In genomic region chr4:168636040-168636439, GRCh38 we compare ENCODE assay signal across 15 cellular contexts.
DNase-seq lines count a peak whose midpoint lies in the region; ATAC-seq and TF ChIP-seq lines count a peak whose summit lies in the region.
"Had no signal": no experiment of that assay in that cellular context is flagged by ENCODE, and none has a peak within 500 bp of the region (broad histone marks: within the 10 kb centered on the region; RNA-seq: fewer than 3 reads in every experiment).

No MANE protein-coding gene starts in this region.

- TF ChIP-seq CTCF in AG04450 (IDR thresholded peaks at IDR 0.05; ENCODE audit: low read depth, low read length) (no peak), WTC11 (IDR thresholded peaks at IDR 0.05) (no peak), BE2C (IDR thresholded peaks at IDR 0.05; ENCODE audit: low read depth, low read length) (no peak)

- H3K4me1 ChIP-seq in mesodermal cell (ENCODE audit: control insufficient read depth, insufficient read depth, low read length, poor library complexity, severe bottlenecking) (peaks cover 46% of the 10 kb centered on the region), BE2C (0 out of 2 replicates have a peak, but pooled peaks cover under 1% of the 10 kb centered on the region)

- H3K36me3 Mint-ChIP-seq in WTC11, result no peaks in the 10 kb centered on the region

- H3K36me3 ChIP-seq in mesodermal cell (ENCODE audit: control insufficient read depth, insufficient read depth, low read length), result peaks cover 6% of the 10 kb centered on the region
- no peaks in the 10 kb centered on the region for H3K36me3 ChIP-seq in BE2C
- H3K36me3 ChIP-seq: WERI-Rb-1 had no signal

- H3K27me3 ChIP-seq in AG04450 (ENCODE audit: control insufficient read depth, insufficient read depth, low read length), result no peaks in the 10 kb centered on the region
- H3K27me3 ChIP-seq in BE2C, result no peaks in the 10 kb centered on the region

- peak overlapping the region; percentile 32 for H3K27ac ChIP-seq in AG04450 (ENCODE audit: low read depth, low read length)
- H3K27ac ChIP-seq in mesodermal cell (ENCODE audit: low read depth, low read length, severe bottlenecking), result peak overlapping the region; percentile 95
- H3K27ac ChIP-seq in skin epidermis, result peak overlapping the region in 12 of 21 experiments; percentile 44 to 95 (median 77)
- H3K27ac ChIP-seq: WERI-Rb-1 had no signal

- CTCF ChIA-PET in AG04450 (lab: Charles Lee) (interaction anchor here (0.6 to 2.1 kb wide), 4 partner anchors 12 to 287 kb away, joined by 3 to 13 read pairs (median 5); no protein-coding TSS in a partner anchor), WTC11 (lab: Charles Lee) (no interaction called here)

- 87 to 100% methylated on average over 4 to 5 of the region's 5 CpGs for WGBS in mesodermal cell (ENCODE audit: insufficient coverage in 2 of 2), 2 experiments

- H3K4me3 Mint-ChIP-seq in WTC11, result no peak overlapping the region
- H3K4me3 Mint-ChIP-seq: activated CD8-positive, alpha-beta T cell treated with anti-CD3 and anti-CD28 coated beads for 36 hours; activated T-helper 1 cell treated with anti-CD3 and anti-CD28 coated beads, Interleukin-12 subunit alpha, Interleukin-12 subunit beta, Interleukin-2, Interleukin-4 antibody, amounts not matched to agents 30 ng/mL and 10 ng/mL and 1 ng/mL, durations not matched to agents 14 hours and 24 hours and 36 hours had no signal

- peaks cover 29% of the 10 kb centered on the region for H3K4me1 Mint-ChIP-seq in WTC11

- H3K9me3 ChIP-seq in AG04450 (ENCODE audit: control insufficient read depth, insufficient read depth, low read length) (no peaks in the 10 kb centered on the region), mesodermal cell (ENCODE audit: control insufficient read depth, low read length) (no peaks in the 10 kb centered on the region), BE2C (no peaks in the 10 kb centered on the region)

- DNase-seq in AG04450 (ENCODE audit: low read depth, low spot score), result no peak
- DNase-seq in WTC11 (ENCODE audit: low spot score), result no peak
- no peak for DNase-seq in AG20443 (ENCODE audit: low spot score)
- DNase-seq in BE2C, result no peak
- DNase-seq in activated CD8-positive, alpha-beta memory T cell treated with anti-CD3 and anti-CD28 coated beads, Interleukin-2, amount 50 U/mL, for 48 hours, result no peak
- DNase-seq in stimulated activated CD4-positive, alpha-beta T cell treated with anti-CD3 and anti-CD28 coated beads, Interleukin-1b, Interleukin-23, amount 100 ng/mL, for 48 hours, result no peak
- DNase-seq: activated CD8-positive, alpha-beta T cell treated with anti-CD3 and anti-CD28 coated beads for 36 hours; cerebellar nuclear complex; NCI-H2081 treated with DMSO at 0.1 percent for 48 hours; SW 1271; WERI-Rb-1 had no signal

- peaks cover 6% of the 10 kb centered on the region for H3K27me3 Mint-ChIP-seq in WTC11 (ENCODE audit: low read depth)

- POLR2A ChIA-PET in AG04450 (lab: Yijun Ruan, JAX) (interaction anchor here (0.8 to 2.0 kb wide), 7 partner anchors 21 to 222 kb away, joined by 3 to 19 read pairs (median 3); no protein-coding TSS in a partner anchor), WTC11 (lab: Charles Lee) (no interaction called here)

- H3K4me3 ChIP-seq in AG04450 (ENCODE audit: low read depth, low read length) (no peak overlapping the region), mesodermal cell (ENCODE audit: extremely low read depth, insufficient read depth, low read length, poor library complexity, severe bottlenecking) (no peak overlapping the region), skin epidermis (no peak overlapping the region), BE2C (ENCODE audit: low read depth, low read length) (no peak overlapping the region)

- no peaks in the 10 kb centered on the region for H3K9me3 Mint-ChIP-seq in WTC11
- H3K9me3 Mint-ChIP-seq: activated CD8-positive, alpha-beta T cell treated with anti-CD3 and anti-CD28 coated beads for 36 hours; activated T-helper 1 cell treated with anti-CD3 and anti-CD28 coated beads, Interleukin-12 subunit alpha, Interleukin-12 subunit beta, Interleukin-2, Interleukin-4 antibody, amounts not matched to agents 30 ng/mL and 10 ng/mL and 1 ng/mL, durations not matched to agents 14 hours and 24 hours and 36 hours had no signal

- no peak for ATAC-seq in WTC11
- ATAC-seq: activated CD8-positive, alpha-beta T cell treated with anti-CD3 and anti-CD28 coated beads for 36 hours; Panc1 had no signal

- H3K27ac Mint-ChIP-seq in WTC11, result no peak overlapping the region
- H3K27ac Mint-ChIP-seq: activated CD8-positive, alpha-beta T cell treated with anti-CD3 and anti-CD28 coated beads for 36 hours; activated T-helper 1 cell treated with anti-CD3 and anti-CD28 coated beads, Interleukin-12 subunit alpha, Interleukin-12 subunit beta, Interleukin-2, Interleukin-4 antibody, amounts not matched to agents 30 ng/mL and 10 ng/mL and 1 ng/mL, durations not matched to agents 14 hours and 24 hours and 36 hours had no signal

TF ChIP-seq in WTC11, 78 proteins besides CTCF, POLR2A, EP300 and RAD21:
- TF ChIP-seq ZNF121 (CRISPR knock-in tag; IDR thresholded peaks at IDR 0.05) (peak; percentile 70; the same call in 1 of the 2 replicates), ZSCAN18 (CRISPR knock-in tag; IDR thresholded peaks at IDR 0.05) (no peak), MAX (CRISPR knock-in tag; IDR thresholded peaks at IDR 0.05) (no peak)

Comparison
In these comparisons a context has a peak if more than half of its experiments do, and no peak if none do; other contexts are left out.
1. H3K27ac ChIP-seq: peak in every context shown above with its lines; median percentile 95 in mesodermal cell; 77 in skin epidermis; 32 in AG04450.